In the genomic region with DNA sequence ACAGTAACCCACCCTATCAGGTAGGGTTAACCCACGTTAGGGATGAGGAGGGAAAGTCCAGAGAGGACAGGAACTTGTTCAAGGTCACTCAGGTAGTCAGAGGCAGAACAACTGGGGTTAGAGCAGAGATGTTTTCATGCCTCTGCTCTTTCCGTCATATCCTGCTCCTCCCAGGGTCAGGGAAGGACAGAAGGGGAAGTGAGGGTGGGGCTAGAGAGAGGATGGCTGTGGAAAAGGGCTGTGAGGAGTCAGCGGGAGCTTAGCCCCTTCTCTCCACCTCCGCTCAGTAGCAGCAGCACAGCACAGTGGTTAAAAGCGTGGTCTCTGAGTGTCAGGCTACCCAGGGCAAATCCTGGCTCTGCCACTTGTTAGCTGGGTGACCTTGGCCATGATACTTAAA, we compare ENCODE assay signal across 2 cellular contexts.
TF ChIP-seq lines count a peak whose summit lies in the region.

No MANE protein-coding gene starts in this region.

TF ChIP-seq in GM23338, 12 proteins besides CTCF, POLR2A, EP300 and RAD21:
- no peak for TF ChIP-seq ZNF462 (CRISPR knock-in tag; IDR thresholded peaks at IDR 0.05)
- TF ChIP-seq, protein P1, sequence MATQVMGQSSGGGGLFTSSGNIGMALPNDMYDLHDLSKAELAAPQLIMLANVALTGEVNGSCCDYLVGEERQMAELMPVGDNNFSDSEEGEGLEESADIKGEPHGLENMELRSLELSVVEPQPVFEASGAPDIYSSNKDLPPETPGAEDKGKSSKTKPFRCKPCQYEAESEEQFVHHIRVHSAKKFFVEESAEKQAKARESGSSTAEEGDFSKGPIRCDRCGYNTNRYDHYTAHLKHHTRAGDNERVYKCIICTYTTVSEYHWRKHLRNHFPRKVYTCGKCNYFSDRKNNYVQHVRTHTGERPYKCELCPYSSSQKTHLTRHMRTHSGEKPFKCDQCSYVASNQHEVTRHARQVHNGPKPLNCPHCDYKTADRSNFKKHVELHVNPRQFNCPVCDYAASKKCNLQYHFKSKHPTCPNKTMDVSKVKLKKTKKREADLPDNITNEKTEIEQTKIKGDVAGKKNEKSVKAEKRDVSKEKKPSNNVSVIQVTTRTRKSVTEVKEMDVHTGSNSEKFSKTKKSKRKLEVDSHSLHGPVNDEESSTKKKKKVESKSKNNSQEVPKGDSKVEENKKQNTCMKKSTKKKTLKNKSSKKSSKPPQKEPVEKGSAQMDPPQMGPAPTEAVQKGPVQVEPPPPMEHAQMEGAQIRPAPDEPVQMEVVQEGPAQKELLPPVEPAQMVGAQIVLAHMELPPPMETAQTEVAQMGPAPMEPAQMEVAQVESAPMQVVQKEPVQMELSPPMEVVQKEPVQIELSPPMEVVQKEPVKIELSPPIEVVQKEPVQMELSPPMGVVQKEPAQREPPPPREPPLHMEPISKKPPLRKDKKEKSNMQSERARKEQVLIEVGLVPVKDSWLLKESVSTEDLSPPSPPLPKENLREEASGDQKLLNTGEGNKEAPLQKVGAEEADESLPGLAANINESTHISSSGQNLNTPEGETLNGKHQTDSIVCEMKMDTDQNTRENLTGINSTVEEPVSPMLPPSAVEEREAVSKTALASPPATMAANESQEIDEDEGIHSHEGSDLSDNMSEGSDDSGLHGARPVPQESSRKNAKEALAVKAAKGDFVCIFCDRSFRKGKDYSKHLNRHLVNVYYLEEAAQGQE (IDR thresholded peaks at IDR 0.05; ENCODE audit: unreplicated experiment): no peak
- no peak for TF ChIP-seq EZH2 (IDR thresholded peaks at IDR 0.05; ENCODE audit: low read depth, unreplicated experiment)
- no peak for TF ChIP-seq POLR2AphosphoS5 (IDR thresholded peaks at IDR 0.05; ENCODE audit: low read depth)
- no peak for TF ChIP-seq EZH2phosphoT487 (IDR thresholded peaks at IDR 0.05; ENCODE audit: unreplicated experiment)
- no peak for TF ChIP-seq ZNF114 (CRISPR knock-in tag; IDR thresholded peaks at IDR 0.05)
- TF ChIP-seq STAT1 (IDR thresholded peaks at IDR 0.05; ENCODE audit: unreplicated experiment): no peak
TF ChIP-seq in GM23338: peak in this region for 0.

TF ChIP-seq in H1, 55 proteins besides CTCF, POLR2A, EP300 and RAD21:
- TF ChIP-seq ZNF274 (IDR thresholded peaks at IDR 0.05; ENCODE audit: borderline replicate concordance, extremely low read depth, low read length) (no peak), CHD7 (IDR thresholded peaks at IDR 0.05; ENCODE audit: insufficient replicate concordance, low read length) (no peak), CBX5 (IDR thresholded peaks at IDR 0.05; ENCODE audit: low read depth, low read length) (no peak), RBBP5 (IDR thresholded peaks at IDR 0.05; ENCODE audit: borderline replicate concordance, low read depth, low read length) (no peak), KDM5A (IDR thresholded peaks at IDR 0.05; ENCODE audit: low read length) (no peak), CREB1 (IDR thresholded peaks at IDR 0.05) (no peak)
